In the genomic region with DNA sequence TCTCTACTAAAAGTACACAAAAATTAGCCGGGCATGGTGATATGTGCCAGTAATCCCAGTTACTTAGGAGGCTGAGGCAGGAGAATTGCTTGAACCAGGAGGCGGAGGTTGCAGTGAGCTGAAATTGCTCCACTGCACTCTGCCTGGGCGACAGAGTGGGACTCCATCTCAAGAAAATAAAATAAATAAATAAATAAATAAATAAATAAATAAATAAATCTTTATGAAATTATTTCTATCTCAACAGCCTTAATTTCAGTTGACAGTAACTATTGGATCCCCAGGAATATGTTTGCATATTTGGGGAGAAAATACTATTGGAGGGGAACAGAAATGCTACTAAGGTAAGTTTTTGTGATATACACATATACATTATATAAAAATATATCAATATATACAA, we compare ENCODE assay signal across 9 cellular contexts. TPM values are rescaled to one million over a fixed set of nuclear protein-coding genes. Genes with fewer than 3 reads are reported as not detected.
"Had no signal": no experiment of that assay in that cellular context is flagged by ENCODE, and none has a peak within 500 bp of the region (broad histone marks: within the 10 kb centered on the region; RNA-seq: fewer than 3 reads in every experiment).

No MANE protein-coding gene starts in this region.

- H3K9ac ChIP-seq: KMS-11 had no signal

- ATAC-seq: HepG2, K562 had no signal

- H3K27ac ChIP-seq: HL-60, KMS-11 had no signal

- DNase-seq: IMR-90, KBM-7, KG1 had no signal

- H3K4me2 ChIP-seq: KMS-11 had no signal

- FAIRE-seq: HepG2, HTR-8/SVneo, K562 had no signal

- H3K4me3 ChIP-seq: K562 had no signal

RNA-seq across cellular contexts. Expression of gene TMEM229A, which starts 20.0 kb away (rescaled TPM):
- polyA plus RNA-seq: HepG2, IgD-negative memory B cell, IMR-90, K562 had no signal
